Comparison of ENCODE assay signal across 21 cellular contexts in the genomic region with DNA sequence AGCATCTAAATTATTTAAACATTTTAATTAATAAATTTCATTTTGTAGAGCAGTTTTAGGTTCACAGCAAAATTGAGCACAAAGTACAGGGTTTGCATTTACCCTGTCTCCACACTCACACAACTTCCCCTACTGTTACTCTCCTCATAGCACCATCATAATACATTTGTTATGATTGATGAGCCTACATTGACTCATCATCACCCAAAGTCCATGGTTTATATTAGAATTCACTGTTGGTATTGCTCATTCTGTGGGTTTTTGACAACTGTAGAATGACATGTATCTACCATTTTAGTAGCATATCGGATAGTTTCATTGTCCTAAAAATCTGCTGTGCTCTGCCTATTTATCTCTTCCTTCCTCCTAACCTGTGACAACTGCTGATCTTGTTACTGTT.
DNase-seq lines count a peak whose midpoint lies in the region; ATAC-seq, FAIRE-seq and TF ChIP-seq lines count a peak whose summit lies in the region.
"Had no signal": no experiment of that assay in that cellular context is flagged by ENCODE, and none has a peak within 500 bp of the region (broad histone marks: within the 10 kb centered on the region; RNA-seq: fewer than 3 reads in every experiment).

No MANE protein-coding gene starts in this region.

- no peak for ATAC-seq in HG02798 (IDR thresholded peaks at IDR 0.05; ENCODE audit: poor library complexity, unreplicated experiment)
- ATAC-seq: GM23338, HCT116, HepG2 had no signal

- no peaks in the 10 kb centered on the region for H3K27me3 ChIP-seq in bronchial epithelial cell (ENCODE audit: control insufficient read depth, insufficient read depth, low read length)

- H3K4me1 Mint-ChIP-seq in activated T-cell treated with anti-CD3 and anti-CD28 coated beads, Interleukin-2, amount 50 U/mL, for 24 hours (ENCODE audit: low read depth) = no peaks in the 10 kb centered on the region

- H3K36me3 Mint-ChIP-seq in activated T-cell treated with anti-CD3 and anti-CD28 coated beads, Interleukin-2, amount 50 U/mL, for 24 hours (ENCODE audit: low read depth) = no peaks in the 10 kb centered on the region

- no peak for FAIRE-seq in bronchial epithelial cell (lab: Jason Lieb, UNC)
- FAIRE-seq: HepG2 had no signal

- H3K4me3 Mint-ChIP-seq in activated T-cell treated with anti-CD3 and anti-CD28 coated beads, Interleukin-2, amount 50 U/mL, for 24 hours = no peak overlapping the region
- H3K4me3 Mint-ChIP-seq: CD4-positive, alpha-beta T cell; GM23338 had no signal

- H3K27me3 Mint-ChIP-seq in activated T-cell treated with anti-CD3 and anti-CD28 coated beads, Interleukin-2, amount 50 U/mL, for 24 hours = no peaks in the 10 kb centered on the region
- H3K27me3 Mint-ChIP-seq: CD4-positive, alpha-beta T cell had no signal

- DNase-seq in ELR (ENCODE audit: low read depth) (peak; percentile 11), NCI-H226 (peak; percentile 39), bronchial epithelial cell (ENCODE audit: low read depth) (peak; percentile 73), iris pigment epithelial cell (ENCODE audit: low read depth) (peak; percentile 39), GM13976 (ENCODE audit: low spot score) (no peak), posterior cingulate gyrus (no peak)
- no peak for DNase-seq in activated T-cell treated with anti-CD3 and anti-CD28 coated beads, Interleukin-2, amount 50 U/mL, for 24 hours
- DNase-seq: Caco-2; CD4-positive, alpha-beta T cell; GF-D8; NCI-H1105; NCI-H510A; NCI-H748 treated with DMSO at 0.1 percent for 48 hours; NK-92 treated with Interleukin-12 subunit alpha and Interleukin-12 subunit beta, amount 100 ng/mL, for 24 hours; OCI-M1; RPMI8226; SIG-M5 had no signal

- in situ Hi-C loops in GM13976 (cut with MboI; ENCODE audit: low sequenced_read_pairs, unreplicated experiment) = no loop called here

- no peak overlapping the region for H3K4me3 ChIP-seq in bronchial epithelial cell (ENCODE audit: low read depth, low read length)
- H3K4me3 ChIP-seq: GM23338 had no signal

- TF ChIP-seq CTCF in bronchial epithelial cell (IDR thresholded peaks at IDR 0.05; ENCODE audit: insufficient read depth, low read length, severe bottlenecking) = no peak
- no peak for TF ChIP-seq CTCF in GM13976 (IDR thresholded peaks at IDR 0.05; ENCODE audit: borderline replicate concordance, control extremely low read depth, extremely low read depth, insufficient read depth, missing control alignments)

- H3K27ac Mint-ChIP-seq in activated T-cell treated with anti-CD3 and anti-CD28 coated beads, Interleukin-2, amount 50 U/mL, for 24 hours = no peak overlapping the region
- H3K27ac Mint-ChIP-seq: CD4-positive, alpha-beta T cell; GM23338 had no signal

- intact Hi-C loops in posterior cingulate gyrus (cut with DNase I) = no loop called here

- H3K36me3 ChIP-seq in bronchial epithelial cell (ENCODE audit: control insufficient read depth, insufficient read depth, low read length) = no peaks in the 10 kb centered on the region

- peaks cover 23% of the 10 kb centered on the region for H3K9me3 Mint-ChIP-seq in activated T-cell treated with anti-CD3 and anti-CD28 coated beads, Interleukin-2, amount 50 U/mL, for 24 hours

Comparison
In these comparisons a context has a peak if more than half of its experiments do, and no peak if none do; other contexts are left out.
1. DNase-seq: peak in ELR (single experiment), NCI-H226 (single experiment), bronchial epithelial cell (single experiment) and iris pigment epithelial cell (single experiment); none in activated T-cell treated with anti-CD3 and anti-CD28 coated beads, Interleukin-2, amount 50 U/mL, for 24 hours (single experiment), GM13976 (single experiment) and posterior cingulate gyrus (0 of 10).